25 cellular contexts compared by ENCODE assay signal in genomic region chr12:110157539-110157938, GRCh38. TPM values are rescaled to one million over a fixed set of nuclear protein-coding genes. Genes with fewer than 3 reads are reported as not detected.
DNase-seq lines count a peak whose midpoint lies in the region; ATAC-seq, FAIRE-seq and TF ChIP-seq lines count a peak whose summit lies in the region.
"Had no signal": no experiment of that assay in that cellular context is flagged by ENCODE, and none has a peak within 500 bp of the region (broad histone marks: within the 10 kb centered on the region; RNA-seq: fewer than 3 reads in every experiment).

No MANE protein-coding gene starts in this region.

- no peak for ATAC-seq in HepG2
- no peak for ATAC-seq in right lobe of liver
- no peak for ATAC-seq in K562
- ATAC-seq in GM19035 (IDR thresholded peaks at IDR 0.05; ENCODE audit: unreplicated experiment), result no peak
- ATAC-seq in HG02885 (IDR thresholded peaks at IDR 0.05; ENCODE audit: poor library complexity, unreplicated experiment), result no peak

- H3K4me1 ChIP-seq in HepG2 (ENCODE audit: insufficient read depth, low read length) (no peaks in the 10 kb centered on the region), right lobe of liver (peaks cover 0 to 10% (median 0%) of the 10 kb centered on the region in 4 donors), K562 (replicated peaks in 1 of 2; ENCODE audit: control insufficient read depth in 2 of 2, insufficient read depth in 2 of 2, low read length in 2 of 2) (no peaks in the 10 kb centered on the region), kidney (ENCODE audit: control insufficient read depth in 1 of 2, insufficient read depth in 1 of 2, low read depth in 1 of 2, low read length in 2 of 2) (no peaks in the 10 kb centered on the region)
- H3K4me1 ChIP-seq: BE2C, BLaER1 had no signal

- no peak overlapping the region for H3K4me2 ChIP-seq in HepG2 (ENCODE audit: low read depth, low read length)
- H3K4me2 ChIP-seq in K562 (ENCODE audit: insufficient read depth, low read length), result no peak overlapping the region
- H3K4me2 ChIP-seq: BLaER1 had no signal

- H4K20me1 ChIP-seq in HepG2 (ENCODE audit: insufficient read depth, low read length), result no peaks in the 10 kb centered on the region
- H4K20me1 ChIP-seq in K562 (replicated peaks; ENCODE audit: control insufficient read depth, insufficient read depth, low read length), result no peaks in the 10 kb centered on the region
- H4K20me1 ChIP-seq: BLaER1 had no signal

- H3K9me3 ChIP-seq in HepG2 (ENCODE audit: low read length), result peaks cover 9% of the 10 kb centered on the region; the same call in 1 of the 2 replicates
- no peaks in the 10 kb centered on the region for H3K9me3 ChIP-seq in right lobe of liver
- no peaks in the 10 kb centered on the region for H3K9me3 ChIP-seq in K562 (replicated peaks; ENCODE audit: control insufficient read depth, insufficient read depth, low read depth, low read length)
- no peaks in the 10 kb centered on the region for H3K9me3 ChIP-seq in kidney (ENCODE audit: control insufficient read depth in 1 of 2, low read length in 2 of 2)
- H3K9me3 ChIP-seq: BE2C had no signal

- BruUV-seq in HepG2 (replicated peaks; lab: Mats Ljungman, UMichigan) (no TSS peak), K562 (replicated peaks; lab: Mats Ljungman, UMichigan) (no TSS peak)

- TF ChIP-seq EP300 in HepG2 (IDR thresholded peaks at IDR 0.05; ENCODE audit: low read depth in 2 of 2, low read length in 2 of 2), result no peak
- TF ChIP-seq EP300 in HepG2 (CRISPR knock-in tag; IDR thresholded peaks at IDR 0.05; ENCODE audit: borderline replicate concordance), result no peak
- no peak for TF ChIP-seq EP300 in K562 (IDR thresholded peaks at IDR 0.05; ENCODE audit: low read length)

- H3K36me3 ChIP-seq in HepG2 (replicated peaks in 1 of 2; ENCODE audit: control insufficient read depth in 1 of 2, insufficient read depth in 2 of 2, low read length in 2 of 2) (peaks cover 7 to 11% of the 10 kb centered on the region in 2 experiments; a peak in 3 of 5 replicates), right lobe of liver (no peaks in the 10 kb centered on the region), K562 (ENCODE audit: control insufficient read depth, insufficient read depth, low read length) (no peaks in the 10 kb centered on the region), kidney (ENCODE audit: control insufficient read depth in 1 of 2, insufficient read depth in 2 of 2, low read length in 2 of 2) (peaks cover 2 to 10% of the 10 kb centered on the region in 2 donors)

- no peak overlapping the region for H2AFZ ChIP-seq in HepG2 (ENCODE audit: low read length)
- H2AFZ ChIP-seq in K562 (ENCODE audit: low read depth, low read length), result no peak overlapping the region

- no peak for TF ChIP-seq CTCF in HepG2 (CRISPR knock-in tag; IDR thresholded peaks at IDR 0.05)
- no peak for TF ChIP-seq CTCF in right lobe of liver (IDR thresholded peaks at IDR 0.05)
- no peak for TF ChIP-seq CTCF in K562 (IDR thresholded peaks at IDR 0.05 in 2 of 3, conservative IDR thresholded peaks at IDR 0.05 in 1 of 3; ENCODE audit: insufficient read depth in 2 of 3, low read depth in 1 of 3, low read length in 3 of 3)
- TF ChIP-seq CTCF in kidney (IDR thresholded peaks at IDR 0.05; ENCODE audit: borderline replicate concordance, extremely low read depth, insufficient read depth), result no peak

- CTCF ChIA-PET in HepG2 (lab: Yijun Ruan, JAX; ENCODE audit: low intra/inter-chr PET ratio, low total read pairs) (no interaction called here), K562 (lab: Yijun Ruan, JAX; ENCODE audit: low intra/inter-chr PET ratio) (no interaction called here)

- in situ Hi-C loops in HepG2 (cut with HindIII; ENCODE audit: extremely low pct_ligation_motif_present, low pct_unique_long_range_greater_than_20kb), result no loop called here
- in situ Hi-C loops in KBM-7 (cut with MboI; ENCODE audit: low pct_unique_long_range_greater_than_20kb, low sequenced_read_pairs), result no loop called here
- in situ Hi-C loops in K562 (cut with MboI), result no loop called here

- POLR2A ChIA-PET in HepG2 (lab: Yijun Ruan, JAX), result no interaction called here
- POLR2A ChIA-PET in K562 (lab: Yijun Ruan, JAX), result no interaction called here

- TF ChIP-seq RAD21 in HepG2 (CRISPR knock-in tag; IDR thresholded peaks at IDR 0.05) (no peak), K562 (CRISPR knock-in tag; conservative IDR thresholded peaks at IDR 0.05 in 1 of 2, IDR thresholded peaks at IDR 0.05 in 1 of 2) (no peak)

- H3K9me1 ChIP-seq in K562 (ENCODE audit: control insufficient read depth, insufficient read depth, low read length), result no peaks in the 10 kb centered on the region

- H3K9ac ChIP-seq in HepG2 (ENCODE audit: insufficient read depth, low read depth, low read length) (no peak overlapping the region), K562 (ENCODE audit: insufficient read depth in 1 of 2, low read depth in 2 of 2, low read length in 2 of 2) (no peak overlapping the region), kidney (ENCODE audit: low read length in 2 of 2) (no peak overlapping the region)
- H3K9ac ChIP-seq: BLaER1 had no signal

- DNase-seq in HepG2 (ENCODE audit: low spot score) (no peak), right lobe of liver (no peak), KBM-7 (peak; percentile 7), K562 (ENCODE audit: extremely low read depth in 1 of 4, low spot score in 3 of 4) (no peak), kidney (no peak)
- DNase-seq: 8988T; ACHN; BE2C; C1 segment of cervical spinal cord; CD4-positive, alpha-beta memory T cell; CD4-positive, CD25-positive, alpha-beta regulatory T cell; CD8-positive, alpha-beta memory T cell; COR-L47; DMS 273 treated with DMSO at 0.1 percent for 48 hours; DMS153; DMS53; DMS79; DND-41; EL; GDM1 had no signal

- no peak overlapping the region for H3K4me3 ChIP-seq in HepG2 (replicated peaks in 1 of 3; ENCODE audit: insufficient read depth in 1 of 3, low read depth in 2 of 3, low read length in 3 of 3)
- no peak overlapping the region for H3K4me3 ChIP-seq in right lobe of liver
- H3K4me3 ChIP-seq in K562, result no peak overlapping the region
- H3K4me3 ChIP-seq in kidney (ENCODE audit: low read length in 2 of 2), result no peak overlapping the region
- H3K4me3 ChIP-seq: BLaER1 had no signal

- FAIRE-seq in HepG2 (lab: Jason Lieb, UNC) (no peak), K562 (lab: Jason Lieb, UNC) (no peak), kidney (lab: Jason Lieb, UNC) (no peak)
- FAIRE-seq: A204.1, GM12891 had no signal

- H3K27ac ChIP-seq in HepG2 (ENCODE audit: extremely low read length, insufficient read depth, low read length) (no peak overlapping the region), right lobe of liver (no peak overlapping the region), K562 (ENCODE audit: extremely low read depth, low read depth, low read length) (no peak overlapping the region), kidney (ENCODE audit: low read depth in 2 of 2, low read length in 2 of 2) (no peak overlapping the region)
- H3K27ac ChIP-seq: BLaER1 had no signal

- H3K79me2 ChIP-seq in HepG2 (ENCODE audit: insufficient read depth, low read length) (no peaks in the 10 kb centered on the region), K562 (ENCODE audit: control insufficient read depth, insufficient read depth, low read length) (no peaks in the 10 kb centered on the region)

- no peak for TF ChIP-seq POLR2A in HepG2 (IDR thresholded peaks at IDR 0.05; ENCODE audit: insufficient read depth in 1 of 2, low read depth in 2 of 2, low read length in 2 of 2)
- TF ChIP-seq POLR2A in right lobe of liver (IDR thresholded peaks at IDR 0.05), result no peak
- no peak for TF ChIP-seq POLR2A in K562 (conservative IDR thresholded peaks at IDR 0.05)

- intact Hi-C loops in HepG2 (cut with micrococcal nuclease; ENCODE audit: unreplicated experiment) (no loop called here), right lobe of liver (cut with DNase I) (no loop called here), K562 (cut with micrococcal nuclease) (no loop called here), kidney (cut with DNase I) (no loop called here)

- no peaks in the 10 kb centered on the region for H3K27me3 ChIP-seq in HepG2 (ENCODE audit: control insufficient read depth in 1 of 2, insufficient read depth in 2 of 2, low read length in 2 of 2)
- no peaks in the 10 kb centered on the region for H3K27me3 ChIP-seq in right lobe of liver
- H3K27me3 ChIP-seq in K562 (ENCODE audit: control insufficient read depth in 2 of 2, insufficient read depth in 2 of 2, low read length in 2 of 2), result no peaks in the 10 kb centered on the region
- H3K27me3 ChIP-seq: BE2C, BLaER1 had no signal

RNA-seq across cellular contexts. Expression of gene IFT81, which starts 33.4 kb away (rescaled TPM):
- total RNA-seq in HepG2 (2016; rRNA removed; fragmentation: Illumina TruSeq; extraction: Trizol) (13.0 and 13.3 TPM in 2 replicates), right lobe of liver (1 to 10 TPM; 1.3 to 5.1 (median 2.5) TPM), K562 (2014; rRNA removed) (6.1 and 7.6 TPM in 2 replicates), K562 (2014; rRNA removed; fragmentation: Illumina TruSeq; extraction: Trizol) (9.1 and 11.2 TPM in 2 replicates), K562 (2015; rRNA removed; fragmentation: Illumina TruSeq; extraction: Trizol) (8.7 and 8.9 TPM in 2 replicates), K562 (2021) (6.7 and 7.2 TPM in 2 replicates), kidney (16.6 TPM)
- total RNA-seq in HepG2 (2016; cell fraction: cytosol; rRNA removed; fragmentation: Illumina TruSeq; extraction: Trizol; ENCODE audit: low read depth), result 11.0 and 12.4 TPM in 2 replicates
- total RNA-seq in HepG2 (2016; cell fraction: insoluble cytoplasmic fraction; rRNA removed; fragmentation: Illumina TruSeq; extraction: Trizol), result 11.7 and 13.4 TPM in 2 replicates
- total RNA-seq in HepG2 (2016; cell fraction: membrane; rRNA removed; fragmentation: Illumina TruSeq; extraction: Trizol), result 6.8 and 7.4 TPM in 2 replicates
- 15.0 and 16.9 TPM in 2 replicates for total RNA-seq in HepG2 (2016; cell fraction: nucleus; rRNA removed; fragmentation: Illumina TruSeq; extraction: Trizol)
- polyA plus RNA-seq in HepG2 (2011; rRNA removed) (3.1 and 4.2 TPM in 2 replicates), K562 (2011; rRNA removed) (6.6 and 9.8 TPM in 2 replicates), K562 (2014; fragmentation: Illumina TruSeq; extraction: Trizol) (7.9 and 8.3 TPM in 2 replicates), K562 (2014; fragmentation: Nextera tagmentation; extraction: Ambion mirVana) (1 to 10 TPM; 2.8 to 5.0 TPM), K562 (2014; rRNA removed) (8.7 and 11.9 TPM in 2 replicates), kidney (ENCODE audit: insufficient read depth, low read depth, low replicate concordance) (6.5 TPM)
- 1.2 and 1.5 TPM in 2 replicates for polyA plus RNA-seq in HepG2 (2011; cell fraction: cytosol; rRNA removed)
- polyA plus RNA-seq in HepG2 (2011; cell fraction: nucleus; rRNA removed), result 7.0 and 7.1 TPM in 2 replicates
- 4.5 and 5.3 TPM in 2 replicates for polyA plus RNA-seq in HepG2 (2012)
- 0.58 and 0.62 TPM in 2 replicates for polyA plus RNA-seq in HepG2 (2016; cell fraction: cytosol; fragmentation: Illumina TruSeq; extraction: Trizol; ENCODE audit: low read depth)
- polyA plus RNA-seq in HepG2 (2016; cell fraction: insoluble cytoplasmic fraction; fragmentation: Illumina TruSeq; extraction: Trizol; ENCODE audit: low read depth), result 11.3 and 11.5 TPM in 2 replicates
- 1.2 and 1.8 TPM in 2 replicates for polyA plus RNA-seq in HepG2 (2016; cell fraction: membrane; fragmentation: Illumina TruSeq; extraction: Trizol; ENCODE audit: low read depth)
- 21.3 and 21.4 TPM in 2 replicates for polyA plus RNA-seq in HepG2 (2016; cell fraction: nucleus; fragmentation: Illumina TruSeq; extraction: Trizol; ENCODE audit: insufficient read depth, low read depth)
- 1.5 and 2.3 TPM in 2 replicates for polyA minus RNA-seq in HepG2 (2011; rRNA and poly(A)+ RNA removed; ENCODE audit: low replicate concordance)
- 3.5 and 4.3 TPM in 2 replicates for polyA minus RNA-seq in HepG2 (2011; cell fraction: cytosol; rRNA and poly(A)+ RNA removed)
- 13.3 and 14.9 TPM in 2 replicates for polyA minus RNA-seq in HepG2 (2011; cell fraction: nucleus; rRNA and poly(A)+ RNA removed)
- 5.5 and 19.3 TPM in 2 replicates for total RNA-seq in K562 (2011; cell fraction: chromatin; rRNA removed; ENCODE audit: low replicate concordance)
- total RNA-seq in K562 (2011; cell fraction: nucleolus; rRNA removed), result 2.5 and 4.1 TPM in 2 replicates
- 5.0 and 8.4 TPM in 2 replicates for total RNA-seq in K562 (2011; cell fraction: nucleoplasm; rRNA removed)
- polyA plus RNA-seq in K562 (2011; cell fraction: cytosol; rRNA removed), result 1.4 and 1.7 TPM in 2 replicates
- 5.2 and 7.1 TPM in 2 replicates for polyA plus RNA-seq in K562 (2011; cell fraction: nucleus; rRNA removed)
- 6.8 and 8.2 TPM in 2 replicates for polyA plus RNA-seq in K562 (2012)
- 5.4 and 7.1 TPM in 2 replicates for polyA minus RNA-seq in K562 (2011; rRNA and poly(A)+ RNA removed)
- 3.0 and 4.2 TPM in 2 replicates for polyA minus RNA-seq in K562 (2011; cell fraction: cytosol; rRNA and poly(A)+ RNA removed)
- polyA minus RNA-seq in K562 (2011; cell fraction: nucleus; rRNA and poly(A)+ RNA removed), result 3.6 and 7.2 TPM in 2 replicates

Comparison
In these comparisons a context has a peak if more than half of its experiments do, and no peak if none do; other contexts are left out.
1. Of the 241 proteins assayed by ChIP-seq in both HepG2 and K562: peak only in HepG2: none; only in K562: TRIM24; in both: none; in neither: 240.